In genomic region chr7:2844153-2845077, GRCh38 we compare ENCODE assay signal across 8 cellular contexts.
DNase-seq lines count a peak whose midpoint lies in the region; ATAC-seq, FAIRE-seq and TF ChIP-seq lines count a peak whose summit lies in the region.

A gene with protein sequence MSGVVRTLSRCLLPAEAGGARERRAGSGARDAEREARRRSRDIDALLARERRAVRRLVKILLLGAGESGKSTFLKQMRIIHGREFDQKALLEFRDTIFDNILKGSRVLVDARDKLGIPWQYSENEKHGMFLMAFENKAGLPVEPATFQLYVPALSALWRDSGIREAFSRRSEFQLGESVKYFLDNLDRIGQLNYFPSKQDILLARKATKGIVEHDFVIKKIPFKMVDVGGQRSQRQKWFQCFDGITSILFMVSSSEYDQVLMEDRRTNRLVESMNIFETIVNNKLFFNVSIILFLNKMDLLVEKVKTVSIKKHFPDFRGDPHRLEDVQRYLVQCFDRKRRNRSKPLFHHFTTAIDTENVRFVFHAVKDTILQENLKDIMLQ (minus strand): TSS chr7:2844308. CDS start chr7:2844161, 147 bp downstream.

- H3K9ac ChIP-seq in Loucy (ENCODE audit: low read depth, low read length, poor library complexity, severe bottlenecking): peak within 1 kb of the TSS; percentile 77

- peak within 1 kb of the TSS; percentile 90 for H3K4me2 ChIP-seq in Loucy (ENCODE audit: low read depth, low read length, poor library complexity, severe bottlenecking)

- no peaks in the 10 kb centered on the region for H3K9me3 ChIP-seq in Loucy (ENCODE audit: insufficient read depth, low read depth, low read length)

- no peak within 1 kb of the TSS for H3K27ac Mint-ChIP-seq in nephron progenitor cell
- H3K27ac Mint-ChIP-seq in stimulated activated naive CD8-positive, alpha-beta T cell treated with anti-CD3 and anti-CD28 coated beads, Interleukin-15, amount 100 ng/mL, for 72 hours: peak within 1 kb of the TSS; percentile 80 to 89

- TF ChIP-seq CTCF in Loucy (conservative IDR thresholded peaks at IDR 0.05; ENCODE audit: low read length) (no peak), fibroblast of pulmonary artery (IDR thresholded peaks at IDR 0.05; ENCODE audit: low read length, missing control alignments) (no peak), nephron progenitor cell (IDR thresholded peaks at IDR 0.05) (no peak)

- peaks cover 26% of the 10 kb centered on the region for H3K4me1 Mint-ChIP-seq in nephron progenitor cell
- H3K4me1 Mint-ChIP-seq in stimulated activated naive CD8-positive, alpha-beta T cell treated with anti-CD3 and anti-CD28 coated beads, Interleukin-15, amount 100 ng/mL, for 72 hours: peaks cover 36% of the 10 kb centered on the region

- H3K4me1 ChIP-seq in Loucy (ENCODE audit: insufficient read depth, low read length, poor library complexity, severe bottlenecking): peaks cover 42% of the 10 kb centered on the region

- H3K9me3 Mint-ChIP-seq in nephron progenitor cell: peaks cover 9% of the 10 kb centered on the region
- no peaks in the 10 kb centered on the region for H3K9me3 Mint-ChIP-seq in stimulated activated naive CD8-positive, alpha-beta T cell treated with anti-CD3 and anti-CD28 coated beads, Interleukin-15, amount 100 ng/mL, for 72 hours

- FAIRE-seq in H54 (lab: Jason Lieb, UNC): peak; percentile 85

- H4K20me1 ChIP-seq in Loucy (ENCODE audit: insufficient read depth, low read length, poor library complexity, severe bottlenecking): peaks cover 21% of the 10 kb centered on the region

- TF ChIP-seq POLR2A in H54 (IDR thresholded peaks at IDR 0.05; ENCODE audit: low read depth, low read length) (peak; percentile 93), Raji (IDR thresholded peaks at IDR 0.05; ENCODE audit: insufficient read depth, low read depth, low read length) (peak; percentile 82)

- no peaks in the 10 kb centered on the region for H3K27me3 ChIP-seq in Loucy (ENCODE audit: insufficient read depth, low read length, poor library complexity, severe bottlenecking)

- peaks cover 7% of the 10 kb centered on the region for H3K27me3 Mint-ChIP-seq in nephron progenitor cell (ENCODE audit: low read depth, poor library complexity)
- no peaks in the 10 kb centered on the region for H3K27me3 Mint-ChIP-seq in stimulated activated naive CD8-positive, alpha-beta T cell treated with anti-CD3 and anti-CD28 coated beads, Interleukin-15, amount 100 ng/mL, for 72 hours

- H2AFZ ChIP-seq in Loucy (ENCODE audit: low read length): peak within 1 kb of the TSS; percentile 88

- peak; percentile 99 for DNase-seq in EL
- DNase-seq in H54 (ENCODE audit: insufficient read length, low spot score): peak; percentile 99
- peak; percentile 97 for DNase-seq in activated T-helper 9 cell treated with anti-CD3 and anti-CD28 coated beads, Interleukin-2, amount 50 U/mL, for 16 hours (ENCODE audit: low read depth)
- DNase-seq in fibroblast of pulmonary artery (ENCODE audit: low read depth): peak; percentile 99
- DNase-seq in nephron progenitor cell: peak; percentile 98
- peak; percentile 99 for DNase-seq in stimulated activated naive CD8-positive, alpha-beta T cell treated with anti-CD3 and anti-CD28 coated beads, Interleukin-15, amount 100 ng/mL, for 72 hours

- H3F3A ChIP-seq in Loucy (ENCODE audit: low read depth): 0 out of 2 replicates have a peak, but pooled peaks cover 4% of the 10 kb centered on the region

- peaks cover 44% of the 10 kb centered on the region for H3K79me2 ChIP-seq in Loucy (ENCODE audit: insufficient read depth, low read length)

- H3K4me3 ChIP-seq in Loucy (ENCODE audit: low read length, poor library complexity, severe bottlenecking) (peak within 1 kb of the TSS; percentile 83), fibroblast of pulmonary artery (replicated peaks; ENCODE audit: low read depth, low read length) (peak within 1 kb of the TSS; percentile 67)

- H3K4me3 Mint-ChIP-seq in nephron progenitor cell: peak within 1 kb of the TSS; percentile 83
- H3K4me3 Mint-ChIP-seq in stimulated activated naive CD8-positive, alpha-beta T cell treated with anti-CD3 and anti-CD28 coated beads, Interleukin-15, amount 100 ng/mL, for 72 hours: peak within 1 kb of the TSS; percentile 83 to 88

- no peaks in the 10 kb centered on the region for H3K9me2 ChIP-seq in Loucy (replicated peaks; ENCODE audit: low read depth, low read length)

- peak; percentile 95 for ATAC-seq in stimulated activated naive CD8-positive, alpha-beta T cell treated with anti-CD3 and anti-CD28 coated beads, Interleukin-15, amount 100 ng/mL, for 72 hours

- no peaks in the 10 kb centered on the region for H3K36me3 ChIP-seq in Loucy (ENCODE audit: insufficient read depth, low read length)

- H3K36me3 Mint-ChIP-seq in nephron progenitor cell (ENCODE audit: low read depth): peaks cover 31% of the 10 kb centered on the region

Comparison
In these comparisons a context has a peak if more than half of its experiments do, and no peak if none do; other contexts are left out.
1. Peak in every context shown above with its lines: DNase-seq, ATAC-seq and H3K4me3 ChIP-seq.